Comparison of ENCODE assay signal across 1 cellular context in the genomic region with DNA sequence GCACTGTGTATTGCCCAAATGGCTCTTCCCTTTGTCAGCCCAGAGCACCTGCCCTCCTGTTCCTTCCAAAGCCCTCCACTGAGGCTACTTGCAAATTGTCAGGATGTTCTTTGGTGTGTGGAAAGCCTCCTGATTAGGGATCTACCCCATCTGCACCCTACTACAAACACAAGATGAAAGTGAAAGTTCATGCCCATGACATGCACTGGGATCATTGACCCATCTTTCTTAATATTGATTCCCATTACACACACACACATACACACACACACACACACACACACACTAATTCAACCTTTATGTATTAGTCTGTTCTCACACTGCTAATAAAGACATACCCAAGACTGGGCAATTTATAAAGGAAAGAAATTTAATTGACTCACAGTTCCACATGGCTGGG.
TF ChIP-seq lines count a peak whose summit lies in the region.

No MANE protein-coding gene starts in this region.

TF ChIP-seq in IMR-90, 13 proteins besides CTCF, POLR2A, EP300 and RAD21:
- TF ChIP-seq BHLHE40 (IDR thresholded peaks at IDR 0.05; ENCODE audit: low read depth, low read length): no peak
- TF ChIP-seq RFX5 (IDR thresholded peaks at IDR 0.05; ENCODE audit: low read depth, low read length): no peak
- TF ChIP-seq, protein P1, sequence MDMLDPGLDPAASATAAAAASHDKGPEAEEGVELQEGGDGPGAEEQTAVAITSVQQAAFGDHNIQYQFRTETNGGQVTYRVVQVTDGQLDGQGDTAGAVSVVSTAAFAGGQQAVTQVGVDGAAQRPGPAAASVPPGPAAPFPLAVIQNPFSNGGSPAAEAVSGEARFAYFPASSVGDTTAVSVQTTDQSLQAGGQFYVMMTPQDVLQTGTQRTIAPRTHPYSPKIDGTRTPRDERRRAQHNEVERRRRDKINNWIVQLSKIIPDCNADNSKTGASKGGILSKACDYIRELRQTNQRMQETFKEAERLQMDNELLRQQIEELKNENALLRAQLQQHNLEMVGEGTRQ (IDR thresholded peaks at IDR 0.05; ENCODE audit: low read depth, low read length): no peak
- TF ChIP-seq MAFK (IDR thresholded peaks at IDR 0.05; ENCODE audit: low read depth, low read length): no peak
- TF ChIP-seq CEBPB (IDR thresholded peaks at IDR 0.05; ENCODE audit: low read depth, low read length): no peak
TF ChIP-seq in IMR-90: peak in this region for 0.
